ENCODE assay signal across 1 cellular context in the genomic region with DNA sequence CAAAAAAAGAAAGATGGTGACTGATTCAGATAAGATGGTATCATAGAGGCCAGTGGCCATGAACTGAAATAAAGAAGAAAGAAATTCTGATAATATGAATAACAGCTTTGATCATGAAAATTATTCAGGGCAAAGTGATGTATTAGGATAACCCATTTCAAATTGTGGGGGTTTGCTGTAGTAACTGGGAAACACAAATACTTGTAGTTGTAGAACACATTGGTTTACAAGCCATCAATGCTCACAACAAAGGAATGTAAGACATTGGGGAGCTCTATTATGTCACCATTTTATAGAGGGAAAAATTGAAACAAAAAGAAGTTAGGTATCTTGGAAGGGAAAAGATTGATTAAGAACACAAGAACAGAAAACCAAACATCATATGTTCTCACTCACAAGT.
TF ChIP-seq lines count a peak whose summit lies in the region.

No MANE protein-coding gene starts in this region.

TF ChIP-seq in IMR-90, 13 proteins besides CTCF, POLR2A, EP300 and RAD21:
- no peak for TF ChIP-seq RCOR1 (IDR thresholded peaks at IDR 0.05; ENCODE audit: insufficient replicate concordance, low read length)
- TF ChIP-seq CEBPB (IDR thresholded peaks at IDR 0.05; ENCODE audit: low read depth, low read length), result no peak
- TF ChIP-seq FOS (IDR thresholded peaks at IDR 0.05; ENCODE audit: low read depth, low read length), result no peak
- TF ChIP-seq RFX5 (IDR thresholded peaks at IDR 0.05; ENCODE audit: low read depth, low read length), result no peak
- TF ChIP-seq NFE2L2 (IDR thresholded peaks at IDR 0.05; ENCODE audit: low read depth, low read length), result no peak
- TF ChIP-seq MXI1 (IDR thresholded peaks at IDR 0.05; ENCODE audit: borderline replicate concordance, low read depth, low read length), result no peak
- TF ChIP-seq, protein P1, sequence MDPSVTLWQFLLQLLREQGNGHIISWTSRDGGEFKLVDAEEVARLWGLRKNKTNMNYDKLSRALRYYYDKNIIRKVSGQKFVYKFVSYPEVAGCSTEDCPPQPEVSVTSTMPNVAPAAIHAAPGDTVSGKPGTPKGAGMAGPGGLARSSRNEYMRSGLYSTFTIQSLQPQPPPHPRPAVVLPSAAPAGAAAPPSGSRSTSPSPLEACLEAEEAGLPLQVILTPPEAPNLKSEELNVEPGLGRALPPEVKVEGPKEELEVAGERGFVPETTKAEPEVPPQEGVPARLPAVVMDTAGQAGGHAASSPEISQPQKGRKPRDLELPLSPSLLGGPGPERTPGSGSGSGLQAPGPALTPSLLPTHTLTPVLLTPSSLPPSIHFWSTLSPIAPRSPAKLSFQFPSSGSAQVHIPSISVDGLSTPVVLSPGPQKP (IDR thresholded peaks at IDR 0.05; ENCODE audit: borderline replicate concordance, low read depth, low read length), result no peak
- TF ChIP-seq CHD1 (IDR thresholded peaks at IDR 0.05; ENCODE audit: low read depth, low read length), result no peak
- no peak for TF ChIP-seq SMC3 (IDR thresholded peaks at IDR 0.05; ENCODE audit: low read depth, low read length)
- no peak for TF ChIP-seq BHLHE40 (IDR thresholded peaks at IDR 0.05; ENCODE audit: low read depth, low read length)
- no peak for TF ChIP-seq MAZ (IDR thresholded peaks at IDR 0.05; ENCODE audit: borderline replicate concordance, low read depth, low read length)
- TF ChIP-seq, protein P2, sequence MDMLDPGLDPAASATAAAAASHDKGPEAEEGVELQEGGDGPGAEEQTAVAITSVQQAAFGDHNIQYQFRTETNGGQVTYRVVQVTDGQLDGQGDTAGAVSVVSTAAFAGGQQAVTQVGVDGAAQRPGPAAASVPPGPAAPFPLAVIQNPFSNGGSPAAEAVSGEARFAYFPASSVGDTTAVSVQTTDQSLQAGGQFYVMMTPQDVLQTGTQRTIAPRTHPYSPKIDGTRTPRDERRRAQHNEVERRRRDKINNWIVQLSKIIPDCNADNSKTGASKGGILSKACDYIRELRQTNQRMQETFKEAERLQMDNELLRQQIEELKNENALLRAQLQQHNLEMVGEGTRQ (IDR thresholded peaks at IDR 0.05; ENCODE audit: low read depth, low read length), result no peak
- no peak for TF ChIP-seq MAFK (IDR thresholded peaks at IDR 0.05; ENCODE audit: low read depth, low read length)
